19 cellular contexts compared by ENCODE assay signal in the genomic region with DNA sequence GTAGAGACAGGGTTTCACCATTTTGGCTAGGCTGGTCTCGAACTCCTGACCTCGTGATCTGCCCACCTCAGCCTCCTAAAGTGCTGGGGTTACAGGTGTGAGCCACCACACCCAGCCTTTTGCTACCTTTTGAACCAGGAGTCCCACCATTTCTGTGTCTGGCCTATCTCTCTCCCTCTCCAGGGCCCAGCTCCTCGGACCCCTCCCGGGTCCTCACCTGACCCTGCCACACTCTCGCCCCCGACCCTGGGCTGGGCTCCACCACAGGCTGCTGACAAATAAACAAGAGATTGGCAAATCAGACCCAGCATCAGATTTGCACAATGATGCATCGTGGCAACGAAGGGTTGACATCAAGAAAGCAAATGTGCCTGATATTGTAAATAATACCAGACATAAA. TPM values are rescaled to one million over a fixed set of nuclear protein-coding genes. Genes with fewer than 3 reads are reported as not detected.
DNase-seq lines count a peak whose midpoint lies in the region; ATAC-seq and TF ChIP-seq lines count a peak whose summit lies in the region.
"Had no signal": no experiment of that assay in that cellular context is flagged by ENCODE, and none has a peak within 500 bp of the region (broad histone marks: within the 10 kb centered on the region; RNA-seq: fewer than 3 reads in every experiment).

No MANE protein-coding gene starts in this region.

- no peak overlapping the region for H3K4me2 ChIP-seq in GM23248 (ENCODE audit: unreplicated experiment)
- H3K4me2 ChIP-seq: BLaER1 had no signal

- no peaks in the 10 kb centered on the region for H3K79me2 ChIP-seq in GM23248 (ENCODE audit: insufficient read depth)

- no peak overlapping the region for H2AFZ ChIP-seq in GM23248

- no peak overlapping the region for H3K4me3 ChIP-seq in colonic mucosa
- H3K4me3 ChIP-seq in aorta (ENCODE audit: low read length in 2 of 2): no peak overlapping the region
- no peak overlapping the region for H3K4me3 ChIP-seq in GM23248
- H3K4me3 ChIP-seq: BLaER1 had no signal

- in situ Hi-C loops in GM23248 (cut with MboI): no loop called here

- H3K4me1 ChIP-seq in colonic mucosa: peaks cover 10% of the 10 kb centered on the region
- no peaks in the 10 kb centered on the region for H3K4me1 ChIP-seq in aorta (ENCODE audit: control insufficient read depth in 1 of 2, insufficient read depth in 2 of 2, low read length in 2 of 2)
- no peaks in the 10 kb centered on the region for H3K4me1 ChIP-seq in GM23248 (ENCODE audit: insufficient read depth)
- H3K4me1 ChIP-seq: BLaER1 had no signal

- intact Hi-C loops in colonic mucosa (cut with DNase I): no loop called here
- intact Hi-C loops in aorta (cut with DNase I): no loop called here

- ATAC-seq in aorta (ENCODE audit: low FRiP score): no peak
- ATAC-seq: HepG2 had no signal

- DNase-seq in NCI-H748 (lab: John Stamatoyannopoulos, UW; ENCODE audit: unreplicated experiment) (peak; percentile 95), NCI-H748 treated with DMSO at 0.1 percent for 48 hours (lab: John Stamatoyannopoulos, UW) (no peak), NCI-H1092 treated with DMSO at 0.1 percent for 48 hours (lab: John Stamatoyannopoulos, UW) (peak; percentile 60), colonic mucosa (no peak), aorta (peak; percentile 33 to 55), NCI-H1048 (lab: John Stamatoyannopoulos, UW) (no peak), GM23248 (no peak)
- DNase-seq: 8988T; CD4-positive, alpha-beta memory T cell; DMS79; GDM1; H9 had no signal

- H3K27ac ChIP-seq in colonic mucosa (peak overlapping the region; percentile 68), aorta (ENCODE audit: low read depth in 1 of 2, low read length in 2 of 2) (no peak overlapping the region), GM23248 (no peak overlapping the region)
- H3K27ac ChIP-seq: BLaER1 had no signal

- H3K9me2 ChIP-seq in GM23248 (ENCODE audit: insufficient read depth): no peaks in the 10 kb centered on the region

- 83 to 84% methylated on average over 8 of the region's 8 CpGs for WGBS in aorta, 2 donors
- WGBS in GM23248 (ENCODE audit: low coverage in 1 of 2, low lambda C conversion rate in 2 of 2, missing lambda C conversion rate in 2 of 2), 2 experiments: 40 to 47% methylated on average over 8 of the region's 8 CpGs

- H3K36me3 ChIP-seq in colonic mucosa (no peaks in the 10 kb centered on the region), aorta (ENCODE audit: control insufficient read depth in 1 of 2, insufficient read depth in 2 of 2, low read length in 1 of 2) (no peaks in the 10 kb centered on the region), GM23248 (ENCODE audit: low read depth) (no peaks in the 10 kb centered on the region)
- H3K36me3 ChIP-seq: BLaER1 had no signal

- no peak overlapping the region for H3K9ac ChIP-seq in colonic mucosa (ENCODE audit: low read depth in 2 of 2, low read length in 2 of 2)
- H3K9ac ChIP-seq in GM23248: no peak overlapping the region
- H3K9ac ChIP-seq: BLaER1 had no signal

- H4K20me1 ChIP-seq in GM23248 (ENCODE audit: insufficient read depth): no peaks in the 10 kb centered on the region
- H4K20me1 ChIP-seq: BLaER1 had no signal

- H3K9me3 ChIP-seq in colonic mucosa (no peaks in the 10 kb centered on the region), aorta (ENCODE audit: control insufficient read depth, low read length) (no peaks in the 10 kb centered on the region), GM23248 (ENCODE audit: low read depth) (no peaks in the 10 kb centered on the region)
- H3K9me3 ChIP-seq: BLaER1 had no signal

- H3K27me3 ChIP-seq in colonic mucosa (no peaks in the 10 kb centered on the region), aorta (ENCODE audit: control insufficient read depth in 1 of 2, insufficient read depth in 2 of 2, low read length in 1 of 2) (no peaks in the 10 kb centered on the region), GM23248 (replicated peaks; ENCODE audit: insufficient read depth) (peaks cover 49% of the 10 kb centered on the region)

- no peak for TF ChIP-seq CTCF in colonic mucosa (IDR thresholded peaks at IDR 0.05)

- H3F3A ChIP-seq in GM23248 (ENCODE audit: insufficient read depth): no peaks in the 10 kb centered on the region

RNA-seq across cellular contexts. Expression of a gene that starts 8.8 kb away (rescaled TPM):
- total RNA-seq in colonic mucosa (not detected), aorta (not detected)
- polyA plus RNA-seq in aorta (not detected), GM23248 (2016; fragmentation: Nextera tagmentation; extraction: Ambion mirVana) (not detected in 2 replicates)
- total RNA-seq in GM23248 (2014; rRNA removed; shearing (Covaris generic)): not detected in 2 replicates
- total RNA-seq: A673; CD4-positive, alpha-beta memory T cell; Daoy; H1; H9; HepG2 had no signal
- polyA plus RNA-seq: AG04450; CD14-positive monocyte; CD4-positive, alpha-beta memory T cell; HepG2 had no signal

RNA-seq across cellular contexts. Expression of a gene that starts 16.4 kb away (rescaled TPM):
- total RNA-seq in colonic mucosa (not detected), aorta (not detected)
- polyA plus RNA-seq in aorta (not detected), GM23248 (2016; fragmentation: Nextera tagmentation; extraction: Ambion mirVana) (not detected in 2 replicates)
- total RNA-seq in GM23248 (2014; rRNA removed; shearing (Covaris generic)): not detected in 2 replicates
- total RNA-seq: A673; CD4-positive, alpha-beta memory T cell; Daoy; H1; H9; HepG2 had no signal
- polyA plus RNA-seq: AG04450; CD14-positive monocyte; CD4-positive, alpha-beta memory T cell; H1; HepG2 had no signal

RNA-seq across cellular contexts. Expression of a gene that starts 30.1 kb away (rescaled TPM):
- total RNA-seq in colonic mucosa (not detected), aorta (not detected)
- polyA plus RNA-seq in aorta (not detected), GM23248 (2016; fragmentation: Nextera tagmentation; extraction: Ambion mirVana) (not detected in 2 replicates)
- not detected in 2 replicates for total RNA-seq in GM23248 (2014; rRNA removed; shearing (Covaris generic))
- total RNA-seq: A673; CD4-positive, alpha-beta memory T cell; Daoy; H1; H9; HepG2 had no signal
- polyA plus RNA-seq: AG04450; CD14-positive monocyte; CD4-positive, alpha-beta memory T cell; H1; HepG2 had no signal

RNA-seq across cellular contexts. Expression of a gene that starts 40.2 kb away (rescaled TPM):
- total RNA-seq in colonic mucosa: not detected
- not detected for total RNA-seq in aorta
- not detected for polyA plus RNA-seq in aorta
- total RNA-seq in GM23248 (2014; rRNA removed; shearing (Covaris generic)): not detected in 2 replicates
- not detected in 2 replicates for polyA plus RNA-seq in GM23248 (2016; fragmentation: Nextera tagmentation; extraction: Ambion mirVana)
- total RNA-seq: A673; CD4-positive, alpha-beta memory T cell; Daoy; H1; H9; HepG2 had no signal
- polyA plus RNA-seq: AG04450; CD14-positive monocyte; CD4-positive, alpha-beta memory T cell; H1; HepG2 had no signal

RNA-seq across cellular contexts. Expression of a gene that starts 53.3 kb away (rescaled TPM):
- total RNA-seq in colonic mucosa (not detected), aorta (not detected)
- polyA plus RNA-seq in aorta (not detected), GM23248 (2016; fragmentation: Nextera tagmentation; extraction: Ambion mirVana) (not detected in 2 replicates)
- total RNA-seq in GM23248 (2014; rRNA removed; shearing (Covaris generic)): not detected in 2 replicates
- total RNA-seq: A673; CD4-positive, alpha-beta memory T cell; Daoy; H1; H9; HepG2 had no signal
- polyA plus RNA-seq: AG04450, CD14-positive monocyte, H1, HepG2 had no signal

Comparison
In these comparisons a context has a peak if more than half of its experiments do, and no peak if none do; other contexts are left out.
1. DNase-seq: peak in NCI-H748 (single experiment), NCI-H1092 treated with DMSO at 0.1 percent for 48 hours (single experiment) and aorta (2 of 2); none in NCI-H748 treated with DMSO at 0.1 percent for 48 hours (single experiment), colonic mucosa (single experiment), NCI-H1048 (single experiment) and GM23248 (single experiment).